ENCODE assay signal across 14 cellular contexts in genomic region chr10:99977916-99978315, GRCh38. TPM values are rescaled to one million over a fixed set of nuclear protein-coding genes. Genes with fewer than 3 reads are reported as not detected.
DNase-seq lines count a peak whose midpoint lies in the region; ATAC-seq, FAIRE-seq and TF ChIP-seq lines count a peak whose summit lies in the region.
"Had no signal": no experiment of that assay in that cellular context is flagged by ENCODE, and none has a peak within 500 bp of the region (broad histone marks: within the 10 kb centered on the region; RNA-seq: fewer than 3 reads in every experiment).

No MANE protein-coding gene starts in this region.

- H3K9me3 ChIP-seq in GM23248 (ENCODE audit: low read depth), result no peaks in the 10 kb centered on the region
- H3K9me3 ChIP-seq in SK-N-MC (ENCODE audit: low read depth, low read length), result no peaks in the 10 kb centered on the region
- no peaks in the 10 kb centered on the region for H3K9me3 ChIP-seq in smooth muscle cell (replicated peaks; ENCODE audit: low read depth)
- H3K9me3 ChIP-seq: BLaER1 treated with 17β-estradiol and CSF1 and Interleukin-3, amounts not matched to agents 10 nM and 100 nM; pancreas had no signal

- H3K27me3 ChIP-seq in GM23248 (replicated peaks; ENCODE audit: insufficient read depth) (no peaks in the 10 kb centered on the region), foreskin keratinocyte (no peaks in the 10 kb centered on the region), smooth muscle cell (ENCODE audit: low read depth) (no peaks in the 10 kb centered on the region)
- H3K27me3 ChIP-seq: BLaER1 treated with 17β-estradiol and CSF1 and Interleukin-3, amounts not matched to agents 10 nM and 100 nM; pancreas had no signal

- no peak for FAIRE-seq in H54 (lab: Jason Lieb, UNC)
- FAIRE-seq: pancreas had no signal

- 74 to 80% methylated on average over 5 of the region's 5 CpGs for WGBS in GM23248 (ENCODE audit: low coverage in 1 of 2, low lambda C conversion rate in 2 of 2, missing lambda C conversion rate in 2 of 2), 2 experiments
- WGBS in smooth muscle cell (ENCODE audit: low lambda C conversion rate), result 18% methylated on average over 5 of the region's 5 CpGs

- H4K20me1 ChIP-seq in GM23248 (ENCODE audit: insufficient read depth) (no peaks in the 10 kb centered on the region), smooth muscle cell (ENCODE audit: low read depth) (no peaks in the 10 kb centered on the region)

- peaks cover 92% of the 10 kb centered on the region for H3K79me2 ChIP-seq in GM23248 (ENCODE audit: insufficient read depth)
- peaks cover 85% of the 10 kb centered on the region for H3K79me2 ChIP-seq in smooth muscle cell (ENCODE audit: low read depth)

- TF ChIP-seq CTCF in foreskin keratinocyte (conservative IDR thresholded peaks at IDR 0.05), result no peak
- TF ChIP-seq CTCF in smooth muscle cell (IDR thresholded peaks at IDR 0.05; ENCODE audit: borderline replicate concordance, insufficient read depth, poor library complexity, severe bottlenecking), result no peak

- peaks cover 65% of the 10 kb centered on the region for H3K4me1 ChIP-seq in GM23248 (ENCODE audit: insufficient read depth)
- peaks cover 40% of the 10 kb centered on the region for H3K4me1 ChIP-seq in foreskin keratinocyte
- H3K4me1 ChIP-seq in smooth muscle cell (ENCODE audit: low read depth), result peaks cover 32% of the 10 kb centered on the region

- TF ChIP-seq POLR2A in H54 (IDR thresholded peaks at IDR 0.05; ENCODE audit: low read depth, low read length), result no peak

- ATAC-seq in foreskin keratinocyte (no peak), HG02678 (IDR thresholded peaks at IDR 0.05; ENCODE audit: unreplicated experiment) (no peak)
- ATAC-seq: activated CD4-positive, CD25-positive, alpha-beta regulatory T cell treated with anti-CD3 and anti-CD28 coated beads, Interleukin-2, amount 50 U/mL, for 24 hours; pancreas had no signal

- peak overlapping the region; percentile 96 for H3K4me2 ChIP-seq in GM23248 (ENCODE audit: unreplicated experiment)
- peak overlapping the region; percentile 81 for H3K4me2 ChIP-seq in smooth muscle cell

- H3F3A ChIP-seq in GM23248 (ENCODE audit: insufficient read depth) (peaks cover 69% of the 10 kb centered on the region), smooth muscle cell (ENCODE audit: low read depth) (peaks cover 30% of the 10 kb centered on the region)

- H3K9ac ChIP-seq in GM23248 (peak overlapping the region; percentile 72), SK-N-MC (ENCODE audit: insufficient read length) (no peak overlapping the region), smooth muscle cell (ENCODE audit: low read depth) (peak overlapping the region; percentile 77)
- H3K9ac ChIP-seq: BLaER1 treated with 17β-estradiol and CSF1 and Interleukin-3, amounts not matched to agents 10 nM and 100 nM had no signal

- H3K4me3 ChIP-seq in GM23248 (0 out of 2 replicates have a peak overlapping the region, but pooled peaks have one; percentile 58), SK-N-MC (no peak overlapping the region), smooth muscle cell (no peak overlapping the region)
- H3K4me3 ChIP-seq: BLaER1 treated with 17β-estradiol and CSF1 and Interleukin-3, amounts not matched to agents 10 nM and 100 nM; pancreas had no signal

- no peaks in the 10 kb centered on the region for H3K36me3 ChIP-seq in GM23248 (ENCODE audit: low read depth)
- H3K36me3 ChIP-seq in SK-N-MC (ENCODE audit: insufficient read depth, low read length), result no peaks in the 10 kb centered on the region
- H3K36me3 ChIP-seq in smooth muscle cell (ENCODE audit: low read depth), result no peaks in the 10 kb centered on the region
- H3K36me3 ChIP-seq: BLaER1 treated with 17β-estradiol and CSF1 and Interleukin-3, amounts not matched to agents 10 nM and 100 nM; pancreas had no signal

- DNase-seq in GM23248 (peak; percentile 19), SK-N-MC (ENCODE audit: low read depth, low spot score) (no peak), foreskin keratinocyte (no peak), smooth muscle cell (lab: John Stamatoyannopoulos, UW; ENCODE audit: unreplicated experiment) (no peak), DMS153 treated with DMSO at 0.1 percent for 48 hours (lab: John Stamatoyannopoulos, UW; ENCODE audit: unreplicated experiment) (no peak), NAMALWA (ENCODE audit: low spot score) (no peak), H54 (ENCODE audit: insufficient read length, low spot score) (no peak)
- DNase-seq: activated T-cell treated with anti-CD3 and anti-CD28 coated beads for 4 hours, cerebellar nuclear complex, NCI-H187 treated with DMSO at 0.1 percent for 48 hours, pancreas had no signal

- H3K27ac ChIP-seq in GM23248 (peak overlapping the region; percentile 94), SK-N-MC (peak overlapping the region; percentile 88; the same call in 1 of the 2 replicates), foreskin keratinocyte (peak overlapping the region; percentile 98), smooth muscle cell (ENCODE audit: low read depth) (peak overlapping the region; percentile 98)
- H3K27ac ChIP-seq: BLaER1 treated with 17β-estradiol and CSF1 and Interleukin-3, amounts not matched to agents 10 nM and 100 nM had no signal

- in situ Hi-C loops in GM23248 (cut with MboI), result no loop called here

- H3K9me2 ChIP-seq in GM23248 (ENCODE audit: insufficient read depth), result no peaks in the 10 kb centered on the region

- no peak overlapping the region for H2AFZ ChIP-seq in GM23248
- no peak overlapping the region for H2AFZ ChIP-seq in smooth muscle cell (ENCODE audit: low read depth)

RNA-seq across cellular contexts. Expression of gene DNMBP, which starts 31.8 kb away (rescaled TPM):
- 18.5 and 22.4 TPM in 2 replicates for total RNA-seq in GM23248 (2014; rRNA removed; shearing (Covaris generic))
- 12.4 and 12.6 TPM in 2 replicates for polyA plus RNA-seq in GM23248 (2016; fragmentation: Nextera tagmentation; extraction: Ambion mirVana)
- 24.3 and 24.5 TPM in 2 replicates for total RNA-seq in foreskin keratinocyte
- polyA plus RNA-seq in foreskin keratinocyte, result 9.4 and 10.1 TPM in 2 replicates
- total RNA-seq in smooth muscle cell, result 14.1 and 17.9 TPM in 2 replicates
- 9.4 and 12.7 TPM in 2 replicates for polyA plus RNA-seq in smooth muscle cell
